8 cellular contexts compared by ENCODE assay signal in the genomic region with DNA sequence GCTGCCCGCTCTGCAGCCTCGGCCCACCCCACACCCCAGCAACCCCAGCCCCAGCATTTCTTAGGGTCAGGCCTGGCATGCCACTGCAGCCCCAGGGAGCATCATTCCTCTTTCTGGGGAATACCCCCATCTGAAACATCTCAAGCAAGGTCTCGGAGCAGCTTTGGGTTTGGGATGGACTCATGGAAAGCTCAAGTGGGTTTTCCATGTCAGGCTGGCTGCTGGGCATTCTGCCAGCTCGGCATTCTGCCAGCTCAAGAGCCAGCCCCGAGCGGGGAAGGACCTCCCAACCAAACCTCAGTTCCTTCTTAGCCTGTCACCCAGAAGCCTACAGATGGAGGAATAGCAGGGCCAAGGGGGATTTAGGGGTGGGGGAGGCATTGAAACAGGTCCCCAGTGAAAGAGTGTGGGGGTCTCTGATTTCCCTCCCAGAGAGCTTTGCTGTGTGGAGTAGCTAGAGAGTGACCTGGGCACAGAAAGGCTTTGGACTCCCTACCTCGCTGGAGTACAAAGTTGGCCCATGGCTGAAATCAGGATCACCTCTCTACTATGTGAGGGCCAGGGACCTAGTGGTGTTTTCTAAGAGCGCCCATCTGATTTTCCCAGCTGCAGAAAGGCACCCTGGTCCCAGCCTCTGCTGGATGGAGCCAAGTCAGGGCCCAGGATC. TPM values are rescaled to one million over a fixed set of nuclear protein-coding genes. Genes with fewer than 3 reads are reported as not detected.
DNase-seq lines count a peak whose midpoint lies in the region; ATAC-seq and TF ChIP-seq lines count a peak whose summit lies in the region.

No MANE protein-coding gene starts in this region.

- peak; percentile 61 for DNase-seq in Daoy (ENCODE audit: low read depth)
- DNase-seq in NCI-H524 treated with DMSO at 0.1 percent for 48 hours (lab: John Stamatoyannopoulos, UW), result peak; percentile 43
- no peak for DNase-seq in GM13977 (ENCODE audit: low spot score)
- no peak for DNase-seq in activated CD4-positive, alpha-beta memory T cell treated with anti-CD3 and anti-CD28 coated beads for 36 hours
- DNase-seq in activated CD4-positive, alpha-beta T cell treated with anti-CD3 and anti-CD28 coated beads, Interleukin-2, amount 50 U/mL, for 1 hour, result no peak

- intact Hi-C loops in activated CD4-positive, alpha-beta memory T cell treated with anti-CD3 and anti-CD28 coated beads for 36 hours (cut with micrococcal nuclease), result no loop called here

- CTCF ChIA-PET in activated CD4-positive, alpha-beta memory T cell treated with anti-CD3 and anti-CD28 coated beads for 36 hours (lab: Charles Lee), result interaction anchor here (1.0 to 1.3 kb wide), 2 partner anchors 32 to 362 kb away, joined by 3 read pairs; no protein-coding TSS in a partner anchor

- ATAC-seq in esophagus mucosa (peak; percentile 19), GM19452 (IDR thresholded peaks at IDR 0.05; ENCODE audit: unreplicated experiment) (no peak)

- peak overlapping the region; percentile 83 to 90 (median 87) for H3K4me3 Mint-ChIP-seq in nephron
- H3K4me3 Mint-ChIP-seq in activated CD4-positive, alpha-beta memory T cell treated with anti-CD3 and anti-CD28 coated beads for 36 hours, result no peak overlapping the region

- H3K9me3 Mint-ChIP-seq in nephron, result no peaks in the 10 kb centered on the region
- H3K9me3 Mint-ChIP-seq in activated CD4-positive, alpha-beta memory T cell treated with anti-CD3 and anti-CD28 coated beads for 36 hours, result no peaks in the 10 kb centered on the region

- no peaks in the 10 kb centered on the region for H3K27me3 Mint-ChIP-seq in nephron (ENCODE audit: low read depth)
- no peaks in the 10 kb centered on the region for H3K27me3 Mint-ChIP-seq in activated CD4-positive, alpha-beta memory T cell treated with anti-CD3 and anti-CD28 coated beads for 36 hours

- peaks cover 13% of the 10 kb centered on the region for H3K36me3 Mint-ChIP-seq in nephron (ENCODE audit: low read depth)
- H3K36me3 Mint-ChIP-seq in activated CD4-positive, alpha-beta memory T cell treated with anti-CD3 and anti-CD28 coated beads for 36 hours, result no peaks in the 10 kb centered on the region

- peak overlapping the region; percentile 88 to 96 (median 90) for H3K27ac Mint-ChIP-seq in nephron
- no peak overlapping the region for H3K27ac Mint-ChIP-seq in activated CD4-positive, alpha-beta memory T cell treated with anti-CD3 and anti-CD28 coated beads for 36 hours

- H3K4me1 Mint-ChIP-seq in nephron, result peaks cover 52% of the 10 kb centered on the region
- H3K4me1 Mint-ChIP-seq in activated CD4-positive, alpha-beta memory T cell treated with anti-CD3 and anti-CD28 coated beads for 36 hours (ENCODE audit: low read depth), result no peaks in the 10 kb centered on the region

- POLR2A ChIA-PET in activated CD4-positive, alpha-beta memory T cell treated with anti-CD3 and anti-CD28 coated beads for 36 hours (lab: Charles Lee), result no interaction called here

- TF ChIP-seq CTCF in nephron (IDR thresholded peaks at IDR 0.05; ENCODE audit: unreplicated experiment in 3 of 3) (no peak), GM13977 (IDR thresholded peaks at IDR 0.05; ENCODE audit: extremely low read depth, insufficient read depth, missing control alignments) (no peak)

- in situ Hi-C loops in GM13977 (cut with MboI; ENCODE audit: low pct_unique_long_range_greater_than_20kb, low sequenced_read_pairs, unreplicated experiment), result no loop called here

RNA-seq across cellular contexts. Expression of a gene that starts 0.6 kb away (rescaled TPM):
- 0.65 and 1.8 TPM in 2 replicates for total RNA-seq in Daoy (2014; rRNA removed; shearing (Covaris generic))
- total RNA-seq in esophagus mucosa, result 14.0 TPM
- total RNA-seq in activated CD4-positive, alpha-beta memory T cell treated with anti-CD3 and anti-CD28 coated beads for 36 hours, result not detected

RNA-seq across cellular contexts. Expression of a gene that starts 24.8 kb away (rescaled TPM):
- total RNA-seq in Daoy (2014; rRNA removed; shearing (Covaris generic)), result 39.3 and 48.0 TPM in 2 replicates
- 21.9 TPM for total RNA-seq in esophagus mucosa
- total RNA-seq in activated CD4-positive, alpha-beta memory T cell treated with anti-CD3 and anti-CD28 coated beads for 36 hours, result 10 to 100 TPM; 64.7 to 68.7 TPM

RNA-seq across cellular contexts. Expression of a gene that starts 27.5 kb away (rescaled TPM):
- total RNA-seq in Daoy (2014; rRNA removed; shearing (Covaris generic)), result 662 and 883 TPM in 2 replicates
- 178 TPM for total RNA-seq in esophagus mucosa
- total RNA-seq in activated CD4-positive, alpha-beta memory T cell treated with anti-CD3 and anti-CD28 coated beads for 36 hours, result 100 to 1,000 TPM; 352 to 355 TPM

RNA-seq across cellular contexts. Expression of a gene that starts 44.7 kb away (rescaled TPM):
- total RNA-seq in Daoy (2014; rRNA removed; shearing (Covaris generic)), result 23.0 and 39.6 TPM in 2 replicates
- total RNA-seq in esophagus mucosa, result 34.7 TPM
- 10 to 100 TPM; 54.7 to 62.9 TPM for total RNA-seq in activated CD4-positive, alpha-beta memory T cell treated with anti-CD3 and anti-CD28 coated beads for 36 hours

Comparison
In these comparisons a context has a peak if more than half of its experiments do, and no peak if none do; other contexts are left out.
1. DNase-seq: peak in Daoy (single experiment) and NCI-H524 treated with DMSO at 0.1 percent for 48 hours (single experiment); none in GM13977 (single experiment), activated CD4-positive, alpha-beta memory T cell treated with anti-CD3 and anti-CD28 coated beads for 36 hours (single experiment) and activated CD4-positive, alpha-beta T cell treated with anti-CD3 and anti-CD28 coated beads, Interleukin-2, amount 50 U/mL, for 1 hour (single experiment).